ENCODE assay signal across 1 cellular context in genomic region chr2:229392214-229392613, GRCh38.
TF ChIP-seq lines count a peak whose summit lies in the region.

No MANE protein-coding gene starts in this region.

TF ChIP-seq in SK-N-SH, 30 proteins besides CTCF, POLR2A, EP300 and RAD21 (continued from another document):
- no peak for TF ChIP-seq ZBTB33 (IDR thresholded peaks at IDR 0.05; ENCODE audit: borderline replicate concordance, low read depth)
- TF ChIP-seq SMC3 (IDR thresholded peaks at IDR 0.05; ENCODE audit: low read depth, low read length): no peak
- no peak for TF ChIP-seq TEAD4 (IDR thresholded peaks at IDR 0.05; ENCODE audit: borderline replicate concordance, insufficient read depth)
- TF ChIP-seq NRF1 (IDR thresholded peaks at IDR 0.05; ENCODE audit: low read depth, low read length): no peak
- no peak for TF ChIP-seq USF1 (IDR thresholded peaks at IDR 0.05; ENCODE audit: borderline replicate concordance, low read depth)
- TF ChIP-seq, protein P1, sequence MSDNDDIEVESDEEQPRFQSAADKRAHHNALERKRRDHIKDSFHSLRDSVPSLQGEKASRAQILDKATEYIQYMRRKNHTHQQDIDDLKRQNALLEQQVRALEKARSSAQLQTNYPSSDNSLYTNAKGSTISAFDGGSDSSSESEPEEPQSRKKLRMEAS (IDR thresholded peaks at IDR 0.05; ENCODE audit: low read depth): no peak
